ENCODE assay signal across 1 cellular context in the genomic region with DNA sequence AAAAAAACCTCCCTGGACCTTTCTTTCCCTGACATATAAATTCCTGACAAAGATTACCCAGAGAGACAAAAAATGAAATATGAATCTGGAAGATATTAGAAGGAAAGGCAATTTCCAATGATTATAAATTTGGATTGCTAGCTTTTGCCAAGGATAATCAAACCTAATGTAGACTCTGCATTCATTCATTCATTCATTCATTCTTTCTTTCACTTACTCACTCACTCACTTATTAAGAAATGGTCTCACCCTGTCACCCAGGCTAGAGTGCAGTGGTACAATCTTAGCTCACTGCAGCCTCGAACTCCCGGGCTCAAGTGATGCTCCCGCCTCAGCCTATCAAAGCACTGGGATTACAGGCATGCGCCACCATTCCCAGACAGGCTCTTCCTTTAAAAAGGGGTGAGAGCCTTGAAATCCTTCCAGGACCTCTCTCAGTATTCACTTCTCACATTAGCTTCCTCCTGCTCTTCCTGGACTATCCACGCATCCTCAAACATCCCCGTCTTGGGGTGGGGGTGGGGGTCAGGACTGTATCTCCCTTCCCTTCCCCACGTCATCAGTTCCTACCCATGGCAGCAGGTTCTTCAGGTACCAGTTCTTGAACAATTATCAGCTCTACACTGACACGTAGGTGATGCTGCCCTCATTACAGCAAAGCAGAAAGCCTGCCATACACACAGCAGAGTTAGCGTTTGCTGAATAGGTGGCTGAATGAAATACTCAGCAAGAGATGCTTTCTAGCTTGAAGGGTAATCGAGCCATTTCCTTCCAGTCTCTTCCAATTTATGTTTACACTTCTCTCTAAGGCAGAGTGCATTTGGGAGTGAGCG.
TF ChIP-seq lines count a peak whose summit lies in the region.

No MANE protein-coding gene starts in this region.

TF ChIP-seq in GM23338, 12 proteins besides CTCF, POLR2A, EP300 and RAD21 (continued from another document):
- TF ChIP-seq, protein P1, sequence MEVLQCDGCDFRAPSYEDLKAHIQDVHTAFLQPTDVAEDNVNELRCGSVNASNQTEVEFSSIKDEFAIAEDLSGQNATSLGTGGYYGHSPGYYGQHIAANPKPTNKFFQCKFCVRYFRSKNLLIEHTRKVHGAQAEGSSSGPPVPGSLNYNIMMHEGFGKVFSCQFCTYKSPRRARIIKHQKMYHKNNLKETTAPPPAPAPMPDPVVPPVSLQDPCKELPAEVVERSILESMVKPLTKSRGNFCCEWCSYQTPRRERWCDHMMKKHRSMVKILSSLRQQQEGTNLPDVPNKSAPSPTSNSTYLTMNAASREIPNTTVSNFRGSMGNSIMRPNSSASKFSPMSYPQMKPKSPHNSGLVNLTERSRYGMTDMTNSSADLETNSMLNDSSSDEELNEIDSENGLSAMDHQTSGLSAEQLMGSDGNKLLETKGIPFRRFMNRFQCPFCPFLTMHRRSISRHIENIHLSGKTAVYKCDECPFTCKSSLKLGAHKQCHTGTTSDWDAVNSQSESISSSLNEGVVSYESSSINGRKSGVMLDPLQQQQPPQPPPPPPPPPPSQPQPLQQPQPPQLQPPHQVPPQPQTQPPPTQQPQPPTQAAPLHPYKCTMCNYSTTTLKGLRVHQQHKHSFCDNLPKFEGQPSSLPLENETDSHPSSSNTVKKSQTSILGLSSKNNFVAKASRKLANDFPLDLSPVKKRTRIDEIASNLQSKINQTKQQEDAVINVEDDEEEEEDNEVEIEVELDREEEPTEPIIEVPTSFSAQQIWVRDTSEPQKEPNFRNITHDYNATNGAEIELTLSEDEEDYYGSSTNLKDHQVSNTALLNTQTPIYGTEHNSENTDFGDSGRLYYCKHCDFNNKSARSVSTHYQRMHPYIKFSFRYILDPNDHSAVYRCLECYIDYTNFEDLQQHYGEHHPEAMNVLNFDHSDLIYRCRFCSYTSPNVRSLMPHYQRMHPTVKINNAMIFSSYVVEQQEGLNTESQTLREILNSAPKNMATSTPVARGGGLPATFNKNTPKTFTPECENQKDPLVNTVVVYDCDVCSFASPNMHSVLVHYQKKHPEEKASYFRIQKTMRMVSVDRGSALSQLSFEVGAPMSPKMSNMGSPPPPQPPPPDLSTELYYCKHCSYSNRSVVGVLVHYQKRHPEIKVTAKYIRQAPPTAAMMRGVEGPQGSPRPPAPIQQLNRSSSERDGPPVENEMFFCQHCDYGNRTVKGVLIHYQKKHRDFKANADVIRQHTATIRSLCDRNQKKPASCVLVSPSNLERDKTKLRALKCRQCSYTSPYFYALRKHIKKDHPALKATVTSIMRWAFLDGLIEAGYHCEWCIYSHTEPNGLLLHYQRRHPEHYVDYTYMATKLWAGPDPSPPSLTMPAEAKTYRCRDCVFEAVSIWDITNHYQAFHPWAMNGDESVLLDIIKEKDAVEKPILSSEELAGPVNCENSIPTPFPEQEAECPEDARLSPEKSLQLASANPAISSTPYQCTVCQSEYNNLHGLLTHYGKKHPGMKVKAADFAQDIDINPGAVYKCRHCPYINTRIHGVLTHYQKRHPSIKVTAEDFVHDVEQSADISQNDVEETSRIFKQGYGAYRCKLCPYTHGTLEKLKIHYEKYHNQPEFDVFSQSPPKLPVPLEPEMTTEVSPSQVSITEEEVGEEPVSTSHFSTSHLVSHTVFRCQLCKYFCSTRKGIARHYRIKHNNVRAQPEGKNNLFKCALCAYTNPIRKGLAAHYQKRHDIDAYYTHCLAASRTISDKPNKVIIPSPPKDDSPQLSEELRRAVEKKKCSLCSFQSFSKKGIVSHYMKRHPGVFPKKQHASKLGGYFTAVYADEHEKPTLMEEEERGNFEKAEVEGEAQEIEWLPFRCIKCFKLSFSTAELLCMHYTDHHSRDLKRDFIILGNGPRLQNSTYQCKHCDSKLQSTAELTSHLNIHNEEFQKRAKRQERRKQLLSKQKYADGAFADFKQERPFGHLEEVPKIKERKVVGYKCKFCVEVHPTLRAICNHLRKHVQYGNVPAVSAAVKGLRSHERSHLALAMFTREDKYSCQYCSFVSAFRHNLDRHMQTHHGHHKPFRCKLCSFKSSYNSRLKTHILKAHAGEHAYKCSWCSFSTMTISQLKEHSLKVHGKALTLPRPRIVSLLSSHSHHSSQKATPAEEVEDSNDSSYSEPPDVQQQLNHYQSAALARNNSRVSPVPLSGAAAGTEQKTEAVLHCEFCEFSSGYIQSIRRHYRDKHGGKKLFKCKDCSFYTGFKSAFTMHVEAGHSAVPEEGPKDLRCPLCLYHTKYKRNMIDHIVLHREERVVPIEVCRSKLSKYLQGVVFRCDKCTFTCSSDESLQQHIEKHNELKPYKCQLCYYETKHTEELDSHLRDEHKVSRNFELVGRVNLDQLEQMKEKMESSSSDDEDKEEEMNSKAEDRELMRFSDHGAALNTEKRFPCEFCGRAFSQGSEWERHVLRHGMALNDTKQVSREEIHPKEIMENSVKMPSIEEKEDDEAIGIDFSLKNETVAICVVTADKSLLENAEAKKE (CRISPR knock-in tag; IDR thresholded peaks at IDR 0.05), result no peak
- TF ChIP-seq, protein P2, sequence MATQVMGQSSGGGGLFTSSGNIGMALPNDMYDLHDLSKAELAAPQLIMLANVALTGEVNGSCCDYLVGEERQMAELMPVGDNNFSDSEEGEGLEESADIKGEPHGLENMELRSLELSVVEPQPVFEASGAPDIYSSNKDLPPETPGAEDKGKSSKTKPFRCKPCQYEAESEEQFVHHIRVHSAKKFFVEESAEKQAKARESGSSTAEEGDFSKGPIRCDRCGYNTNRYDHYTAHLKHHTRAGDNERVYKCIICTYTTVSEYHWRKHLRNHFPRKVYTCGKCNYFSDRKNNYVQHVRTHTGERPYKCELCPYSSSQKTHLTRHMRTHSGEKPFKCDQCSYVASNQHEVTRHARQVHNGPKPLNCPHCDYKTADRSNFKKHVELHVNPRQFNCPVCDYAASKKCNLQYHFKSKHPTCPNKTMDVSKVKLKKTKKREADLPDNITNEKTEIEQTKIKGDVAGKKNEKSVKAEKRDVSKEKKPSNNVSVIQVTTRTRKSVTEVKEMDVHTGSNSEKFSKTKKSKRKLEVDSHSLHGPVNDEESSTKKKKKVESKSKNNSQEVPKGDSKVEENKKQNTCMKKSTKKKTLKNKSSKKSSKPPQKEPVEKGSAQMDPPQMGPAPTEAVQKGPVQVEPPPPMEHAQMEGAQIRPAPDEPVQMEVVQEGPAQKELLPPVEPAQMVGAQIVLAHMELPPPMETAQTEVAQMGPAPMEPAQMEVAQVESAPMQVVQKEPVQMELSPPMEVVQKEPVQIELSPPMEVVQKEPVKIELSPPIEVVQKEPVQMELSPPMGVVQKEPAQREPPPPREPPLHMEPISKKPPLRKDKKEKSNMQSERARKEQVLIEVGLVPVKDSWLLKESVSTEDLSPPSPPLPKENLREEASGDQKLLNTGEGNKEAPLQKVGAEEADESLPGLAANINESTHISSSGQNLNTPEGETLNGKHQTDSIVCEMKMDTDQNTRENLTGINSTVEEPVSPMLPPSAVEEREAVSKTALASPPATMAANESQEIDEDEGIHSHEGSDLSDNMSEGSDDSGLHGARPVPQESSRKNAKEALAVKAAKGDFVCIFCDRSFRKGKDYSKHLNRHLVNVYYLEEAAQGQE (IDR thresholded peaks at IDR 0.05; ENCODE audit: unreplicated experiment), result no peak
- TF ChIP-seq POLR2AphosphoS5 (IDR thresholded peaks at IDR 0.05; ENCODE audit: low read depth), result no peak
- TF ChIP-seq CREB1 (CRISPR knock-in tag; IDR thresholded peaks at IDR 0.05; ENCODE audit: low read depth), result no peak
- no peak for TF ChIP-seq JUNB (IDR thresholded peaks at IDR 0.05; ENCODE audit: unreplicated experiment)
- TF ChIP-seq EZH2 (IDR thresholded peaks at IDR 0.05; ENCODE audit: low read depth, unreplicated experiment), result no peak
